9 cellular contexts compared by ENCODE assay signal in the genomic region with DNA sequence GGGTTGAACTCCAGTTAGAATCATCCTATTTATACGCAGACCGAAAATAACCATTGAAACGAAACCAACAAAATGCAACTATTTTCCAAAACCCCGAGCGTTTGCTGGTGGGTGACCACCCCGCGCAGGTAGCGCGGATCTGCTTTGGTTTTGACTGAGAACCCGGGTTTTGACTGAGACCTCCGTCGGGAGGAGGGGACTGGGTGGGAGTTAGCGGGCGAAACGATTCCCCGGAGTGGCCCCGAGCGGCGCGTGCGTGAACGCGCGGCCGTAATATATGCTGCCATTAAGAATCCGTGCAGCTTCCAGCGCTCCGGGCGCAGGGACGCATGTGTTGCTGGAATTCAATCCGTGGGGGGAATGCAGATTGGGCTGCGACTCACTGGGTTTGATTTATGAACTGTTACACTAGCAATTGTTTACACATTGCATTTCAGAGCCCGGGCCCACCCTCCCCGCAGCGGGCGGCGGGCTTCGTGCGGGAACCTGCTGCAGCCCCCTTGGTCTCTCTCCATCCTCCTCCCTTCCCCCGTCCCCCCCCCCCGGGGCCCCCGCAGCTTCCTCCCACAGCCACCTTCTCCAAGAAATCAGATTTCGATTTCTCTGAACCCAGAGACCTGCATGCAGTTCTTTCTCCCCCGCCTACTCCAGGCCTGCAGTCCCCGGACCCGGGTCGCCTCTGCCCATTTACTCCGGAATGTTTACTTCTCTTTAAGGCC. TPM values are rescaled to one million over a fixed set of nuclear protein-coding genes. Genes with fewer than 3 reads are reported as not detected.
DNase-seq lines count a peak whose midpoint lies in the region; ATAC-seq, FAIRE-seq and TF ChIP-seq lines count a peak whose summit lies in the region.
"Had no signal": no experiment of that assay in that cellular context is flagged by ENCODE, and none has a peak within 500 bp of the region (broad histone marks: within the 10 kb centered on the region; RNA-seq: fewer than 3 reads in every experiment).

No MANE protein-coding gene starts in this region.

- peaks cover 100% of the 10 kb centered on the region for H3K27me3 Mint-ChIP-seq in brain

- H3K36me3 Mint-ChIP-seq in brain: peaks cover 22% of the 10 kb centered on the region

- peak overlapping the region; percentile 1 to 39 for H3K4me3 ChIP-seq in testis

- H3K36me3 ChIP-seq in testis (ENCODE audit: low read depth, missing control alignments): no peaks in the 10 kb centered on the region

- 1 to 4% methylated on average over 43 to 47 of the region's 48 CpGs for WGBS in testis, 2 donors

- FAIRE-seq in RCC 7860 (lab: Jason Lieb, UNC): no peak

- H3K27ac Mint-ChIP-seq in brain: peak overlapping the region; percentile 72 to 96 (median 92)

- H3K9me3 Mint-ChIP-seq in brain: peaks cover 5 to 26% (median 9%) of the 10 kb centered on the region in 5 experiments

- H3K4me1 Mint-ChIP-seq in brain: peaks cover 59% of the 10 kb centered on the region

- TF ChIP-seq POLR2A in testis (IDR thresholded peaks at IDR 0.05): no peak

- intact Hi-C loops in testis (cut with DNase I; ENCODE audit: low total_unique reads): no loop called here

- H3K27me3 ChIP-seq in testis: peaks cover 4% of the 10 kb centered on the region

- DNase-seq in DMS153 treated with DMSO at 0.1 percent for 48 hours (lab: John Stamatoyannopoulos, UW; ENCODE audit: unreplicated experiment): peak; percentile 9
- DNase-seq in DMS153 (lab: John Stamatoyannopoulos, UW): no peak
- DNase-seq in NCI-H2081 treated with DMSO at 0.1 percent for 48 hours (lab: John Stamatoyannopoulos, UW): peak; percentile 57
- no peak for DNase-seq in left lobe of liver (ENCODE audit: low spot score)
- no peak for DNase-seq in testis
- DNase-seq in RCC 7860 (ENCODE audit: low spot score): no peak

- H3K9me3 ChIP-seq in testis: no peaks in the 10 kb centered on the region

- no peak overlapping the region for H3K27ac ChIP-seq in testis
- H3K27ac ChIP-seq: 22Rv1 had no signal

- TF ChIP-seq CTCF in brain (conservative IDR thresholded peaks at IDR 0.05) (no peak), testis (IDR thresholded peaks at IDR 0.05) (no peak)

- peak; percentile 49 for ATAC-seq in left lobe of liver
- ATAC-seq in HG03521 (IDR thresholded peaks at IDR 0.05; ENCODE audit: unreplicated experiment): no peak

- H3K4me1 ChIP-seq in testis: peaks cover 14% of the 10 kb centered on the region

- H3K4me3 Mint-ChIP-seq in brain: peak overlapping the region; percentile 91 to 97 (median 94)

RNA-seq across cellular contexts. Expression of gene NRN1, which starts 9.9 kb away (rescaled TPM):
- 44.2 TPM for polyA plus RNA-seq in brain (ENCODE audit: insufficient read depth, low read depth, low replicate concordance)
- 1.8 TPM for total RNA-seq in left lobe of liver
- 1 to 10 TPM in 1 of 2 donors, under 1 TPM in 1; 0.31 to 1.3 TPM for total RNA-seq in testis
- polyA plus RNA-seq in testis (ENCODE audit: insufficient read depth, low read depth, low replicate concordance): 5.7 TPM

Comparison
In these comparisons a context has a peak if more than half of its experiments do, and no peak if none do; other contexts are left out.
1. DNase-seq: peak in DMS153 treated with DMSO at 0.1 percent for 48 hours (single experiment) and NCI-H2081 treated with DMSO at 0.1 percent for 48 hours (single experiment); none in DMS153 (single experiment), left lobe of liver (single experiment), testis (single experiment) and RCC 7860 (single experiment).